ENCODE assay signal across 33 cellular contexts in the genomic region with DNA sequence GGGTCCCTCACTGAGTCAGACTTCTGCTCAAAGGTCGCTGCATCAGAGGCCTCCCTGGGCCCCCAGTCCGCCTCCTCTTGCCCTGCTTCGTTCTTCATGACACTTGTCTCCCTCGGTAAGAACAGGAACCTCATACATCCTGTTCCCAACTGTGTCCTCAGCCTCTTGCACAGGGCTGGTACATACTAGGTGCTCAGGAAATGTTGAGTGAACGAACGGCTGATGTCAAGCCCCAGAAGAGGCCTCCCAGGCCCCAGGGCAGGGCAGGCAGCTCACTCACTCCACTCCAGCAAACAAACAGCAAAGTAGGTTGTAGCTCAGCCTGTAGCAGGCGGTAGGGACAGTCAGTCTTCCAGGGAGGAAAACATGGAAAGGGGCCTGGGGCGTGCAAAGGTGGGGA. TPM values are rescaled to one million over a fixed set of nuclear protein-coding genes. Genes with fewer than 3 reads are reported as not detected.
DNase-seq lines count a peak whose midpoint lies in the region; ATAC-seq, FAIRE-seq and TF ChIP-seq lines count a peak whose summit lies in the region.
"Had no signal": no experiment of that assay in that cellular context is flagged by ENCODE, and none has a peak within 500 bp of the region (broad histone marks: within the 10 kb centered on the region; RNA-seq: fewer than 3 reads in every experiment).

No MANE protein-coding gene starts in this region.

- H3K36me3 ChIP-seq in HepG2 (replicated peaks in 1 of 2; ENCODE audit: control insufficient read depth in 1 of 2, insufficient read depth in 2 of 2, low read length in 2 of 2) = no peaks in the 10 kb centered on the region
- no peaks in the 10 kb centered on the region for H3K36me3 ChIP-seq in right lobe of liver
- no peaks in the 10 kb centered on the region for H3K36me3 ChIP-seq in RWPE2 (ENCODE audit: low read depth)
- H3K36me3 ChIP-seq in right atrium auricular region = no peaks in the 10 kb centered on the region
- H3K36me3 ChIP-seq: ascending aorta, gastroesophageal sphincter, MG63, ovary, spleen, upper lobe of right lung had no signal

- POLR2A ChIA-PET in HepG2 (lab: Yijun Ruan, JAX) = no interaction called here

- TF ChIP-seq EP300 in HepG2 (IDR thresholded peaks at IDR 0.05; ENCODE audit: low read depth in 2 of 2, low read length in 2 of 2) (no peak), HepG2 (CRISPR knock-in tag; IDR thresholded peaks at IDR 0.05; ENCODE audit: borderline replicate concordance) (no peak)

- H3K27ac ChIP-seq in HepG2 (ENCODE audit: extremely low read length, insufficient read depth, low read length) = no peak overlapping the region
- H3K27ac ChIP-seq in right lobe of liver = no peak overlapping the region
- H3K27ac ChIP-seq in RWPE2 (ENCODE audit: poor library complexity, severe bottlenecking) = no peak overlapping the region
- H3K27ac ChIP-seq in right atrium auricular region = no peak overlapping the region
- H3K27ac ChIP-seq: ascending aorta, gastroesophageal sphincter, left ventricle myocardium inferior, ovary, spleen, upper lobe of right lung had no signal

- peak; percentile 59 for ATAC-seq in HepG2
- ATAC-seq in right lobe of liver = no peak
- ATAC-seq in RWPE2 (ENCODE audit: low read depth) = 0 out of 3 replicates have a peak, but pooled peaks have one; percentile 10
- ATAC-seq: gastroesophageal sphincter, K562, SK-N-SH treated with all-trans-retinoic acid at 6 μM for 48 hours, upper lobe of right lung had no signal

- H3K9me3 ChIP-seq in HepG2 (ENCODE audit: low read length) (peaks cover 5% of the 10 kb centered on the region; the same call in 1 of the 2 replicates), right lobe of liver (no peaks in the 10 kb centered on the region), RWPE2 (ENCODE audit: severe bottlenecking) (no peaks in the 10 kb centered on the region), right atrium auricular region (peaks cover 0 to 6% of the 10 kb centered on the region in 2 donors)
- H3K9me3 ChIP-seq: Caco-2, ovary, upper lobe of right lung had no signal

- H3K4me3 ChIP-seq in HepG2 (replicated peaks in 1 of 3; ENCODE audit: insufficient read depth in 1 of 3, low read depth in 2 of 3, low read length in 3 of 3) (peak overlapping the region in 1 of 3 experiments; percentile 28; a peak in 1 of 6 replicates), right lobe of liver (no peak overlapping the region), RWPE2 (ENCODE audit: severe bottlenecking) (no peak overlapping the region), right atrium auricular region (no peak overlapping the region)
- H3K4me3 ChIP-seq: ascending aorta, gastroesophageal sphincter, K562, left ventricle myocardium inferior, MG63, ovary, spleen, upper lobe of right lung had no signal

- H3K79me2 ChIP-seq in HepG2 (ENCODE audit: insufficient read depth, low read length) = no peaks in the 10 kb centered on the region

- peak overlapping the region; percentile 46 for H3K27ac Mint-ChIP-seq in dendritic cell treated with granulocyte-macrophage colony-stimulating factor and Interleukin-4, amounts not matched to agents 40 ng/mL and 50 ng/mL, for 4 days
- H3K27ac Mint-ChIP-seq in progenitor cell of endocrine pancreas = peak overlapping the region; percentile 68
- H3K27ac Mint-ChIP-seq: activated CD4-positive, alpha-beta T cell treated with anti-CD3 and anti-CD28 coated beads, Interleukin-2, amount 10 ng/mL, durations not matched to agents 7 days and 5 days; activated naive CD4-positive, alpha-beta T cell treated with anti-CD3 and anti-CD28 coated beads, Interleukin-2, amount 50 U/mL, for 24 hours; activated T-helper 2 cell treated with anti-CD3 and anti-CD28 coated beads, Interferon-gamma antibody, Interleukin-2, Interleukin-4, amounts not matched to agents 10 μg/mL and 5 μg/mL and 100 μg/mL, durations not matched to agents 14 hours and 24 hours and 36 hours had no signal

- TF ChIP-seq CTCF in HepG2 (CRISPR knock-in tag; IDR thresholded peaks at IDR 0.05) (no peak), right lobe of liver (IDR thresholded peaks at IDR 0.05) (no peak), RWPE2 (IDR thresholded peaks at IDR 0.05; ENCODE audit: poor library complexity, severe bottlenecking) (no peak), progenitor cell of endocrine pancreas (IDR thresholded peaks at IDR 0.05; ENCODE audit: unreplicated experiment) (no peak), right atrium auricular region (IDR thresholded peaks at IDR 0.05) (no peak)

- CTCF ChIA-PET in HepG2 (lab: Yijun Ruan, JAX; ENCODE audit: low intra/inter-chr PET ratio, low total read pairs) = no interaction called here

- WGBS in HepG2 (ENCODE audit: low lambda C conversion rate) = 7% methylated on average over 8 of the region's 8 CpGs
- WGBS in right lobe of liver (ENCODE audit: insufficient coverage, low coverage, low lambda C conversion rate, missing lambda C conversion rate) = 59% methylated on average over 8 of the region's 8 CpGs

- no peaks in the 10 kb centered on the region for H3K36me3 Mint-ChIP-seq in dendritic cell treated with granulocyte-macrophage colony-stimulating factor and Interleukin-4, amounts not matched to agents 40 ng/mL and 50 ng/mL, for 4 days (ENCODE audit: low read depth)
- H3K36me3 Mint-ChIP-seq in progenitor cell of endocrine pancreas (ENCODE audit: insufficient read depth) = peaks cover 8% of the 10 kb centered on the region
- H3K36me3 Mint-ChIP-seq: activated naive CD4-positive, alpha-beta T cell treated with anti-CD3 and anti-CD28 coated beads, Interleukin-2, amount 50 U/mL, for 24 hours had no signal

- H2AFZ ChIP-seq in HepG2 (ENCODE audit: low read length) = no peak overlapping the region

- no peak for TF ChIP-seq POLR2A in HepG2 (IDR thresholded peaks at IDR 0.05; ENCODE audit: insufficient read depth in 1 of 2, low read depth in 2 of 2, low read length in 2 of 2)
- no peak for TF ChIP-seq POLR2A in right lobe of liver (IDR thresholded peaks at IDR 0.05)

- peaks cover 0 to 18% of the 10 kb centered on the region in 2 experiments; a peak in 4 of 5 replicates for H3K27me3 ChIP-seq in HepG2 (ENCODE audit: control insufficient read depth in 1 of 2, insufficient read depth in 2 of 2, low read length in 2 of 2)
- H3K27me3 ChIP-seq in right lobe of liver = no peaks in the 10 kb centered on the region
- H3K27me3 ChIP-seq in RWPE2 (ENCODE audit: insufficient read depth, poor library complexity, severe bottlenecking) = no peaks in the 10 kb centered on the region
- H3K27me3 ChIP-seq in right atrium auricular region = no peaks in the 10 kb centered on the region
- H3K27me3 ChIP-seq: ascending aorta, gastroesophageal sphincter, MG63, ovary, spleen, upper lobe of right lung had no signal

- peaks cover 51% of the 10 kb centered on the region for H3K4me1 Mint-ChIP-seq in dendritic cell treated with granulocyte-macrophage colony-stimulating factor and Interleukin-4, amounts not matched to agents 40 ng/mL and 50 ng/mL, for 4 days (ENCODE audit: low read depth)
- H3K4me1 Mint-ChIP-seq in progenitor cell of endocrine pancreas (ENCODE audit: low read depth) = peaks cover 9% of the 10 kb centered on the region
- H3K4me1 Mint-ChIP-seq: activated naive CD4-positive, alpha-beta T cell treated with anti-CD3 and anti-CD28 coated beads, Interleukin-2, amount 50 U/mL, for 24 hours had no signal

- H3K9ac ChIP-seq in HepG2 (ENCODE audit: insufficient read depth, low read depth, low read length) = no peak overlapping the region

- peaks cover 10% of the 10 kb centered on the region for H3K4me1 ChIP-seq in HepG2 (ENCODE audit: insufficient read depth, low read length)
- H3K4me1 ChIP-seq in right lobe of liver = no peaks in the 10 kb centered on the region
- no peaks in the 10 kb centered on the region for H3K4me1 ChIP-seq in RWPE2 (ENCODE audit: insufficient read depth, poor library complexity, severe bottlenecking)
- H3K4me1 ChIP-seq in right atrium auricular region = peaks cover 0 to 37% of the 10 kb centered on the region in 2 donors
- H3K4me1 ChIP-seq: ascending aorta, upper lobe of right lung had no signal

- in situ Hi-C loops in HepG2 (cut with HindIII; ENCODE audit: extremely low pct_ligation_motif_present, low pct_unique_long_range_greater_than_20kb) = no loop called here

- BruUV-seq in HepG2 (replicated peaks; lab: Mats Ljungman, UMichigan) = no TSS peak

- DNase-seq in HepG2 (ENCODE audit: low spot score) (no peak), right lobe of liver (no peak), RWPE2 (ENCODE audit: low spot score) (no peak), progenitor cell of endocrine pancreas (ENCODE audit: low spot score, unreplicated experiment) (no peak), posterior vena cava (ENCODE audit: low spot score) (no peak), right atrium auricular region (ENCODE audit: low spot score) (no peak), SIG-M5 (lab: John Stamatoyannopoulos, UW) (no peak)
- DNase-seq: activated CD4-positive, alpha-beta T cell treated with anti-CD3 and anti-CD28 coated beads, Interleukin-2, amount 10 ng/mL, durations not matched to agents 7 days and 5 days; C1 segment of cervical spinal cord; Caco-2; cortex of kidney; GF-D8; left ventricle myocardium inferior; mesendoderm; MG63; NCI-H1417 treated with DMSO at 0.1 percent for 48 hours; NCI-H2081 treated with DMSO at 0.1 percent for 48 hours; NCI-H226; NCI-H774; OCI-M1; ovary; spleen; T-helper 2 cell had no signal

- H4K20me1 ChIP-seq in HepG2 (ENCODE audit: insufficient read depth, low read length) = no peaks in the 10 kb centered on the region

- H3K4me2 ChIP-seq in HepG2 (ENCODE audit: low read depth, low read length) = peak overlapping the region; percentile 57

- no peaks in the 10 kb centered on the region for H3K9me3 Mint-ChIP-seq in dendritic cell treated with granulocyte-macrophage colony-stimulating factor and Interleukin-4, amounts not matched to agents 40 ng/mL and 50 ng/mL, for 4 days
- H3K9me3 Mint-ChIP-seq in progenitor cell of endocrine pancreas (ENCODE audit: low read depth) = no peaks in the 10 kb centered on the region
- H3K9me3 Mint-ChIP-seq: activated CD4-positive, alpha-beta T cell treated with anti-CD3 and anti-CD28 coated beads, Interleukin-2, amount 10 ng/mL, durations not matched to agents 7 days and 5 days; activated naive CD4-positive, alpha-beta T cell treated with anti-CD3 and anti-CD28 coated beads, Interleukin-2, amount 50 U/mL, for 24 hours; activated T-helper 2 cell treated with anti-CD3 and anti-CD28 coated beads, Interferon-gamma antibody, Interleukin-2, Interleukin-4, amounts not matched to agents 10 μg/mL and 5 μg/mL and 100 μg/mL, durations not matched to agents 14 hours and 24 hours and 36 hours had no signal

- FAIRE-seq in HepG2 (lab: Jason Lieb, UNC) = no peak
- FAIRE-seq: endometrium, islet of Langerhans, K562 had no signal

- no peak for TF ChIP-seq RAD21 in HepG2 (CRISPR knock-in tag; IDR thresholded peaks at IDR 0.05)

- H3K27me3 Mint-ChIP-seq in dendritic cell treated with granulocyte-macrophage colony-stimulating factor and Interleukin-4, amounts not matched to agents 40 ng/mL and 50 ng/mL, for 4 days = no peaks in the 10 kb centered on the region
- no peaks in the 10 kb centered on the region for H3K27me3 Mint-ChIP-seq in progenitor cell of endocrine pancreas
- H3K27me3 Mint-ChIP-seq: activated naive CD4-positive, alpha-beta T cell treated with anti-CD3 and anti-CD28 coated beads, Interleukin-2, amount 50 U/mL, for 24 hours had no signal

- no peak overlapping the region for H3K4me3 Mint-ChIP-seq in dendritic cell treated with granulocyte-macrophage colony-stimulating factor and Interleukin-4, amounts not matched to agents 40 ng/mL and 50 ng/mL, for 4 days
- H3K4me3 Mint-ChIP-seq in progenitor cell of endocrine pancreas (ENCODE audit: low read depth) = no peak overlapping the region
- H3K4me3 Mint-ChIP-seq: activated CD4-positive, alpha-beta T cell treated with anti-CD3 and anti-CD28 coated beads, Interleukin-2, amount 10 ng/mL, durations not matched to agents 7 days and 5 days; activated naive CD4-positive, alpha-beta T cell treated with anti-CD3 and anti-CD28 coated beads, Interleukin-2, amount 50 U/mL, for 24 hours had no signal

- intact Hi-C loops in HepG2 (cut with micrococcal nuclease; ENCODE audit: unreplicated experiment) (no loop called here), right lobe of liver (cut with DNase I) (no loop called here), posterior vena cava (cut with DNase I) (no loop called here)
- intact Hi-C loops in dendritic cell treated with granulocyte-macrophage colony-stimulating factor and Interleukin-4, amounts not matched to agents 40 ng/mL and 50 ng/mL, for 4 days (cut with micrococcal nuclease) = no loop called here

RNA-seq across cellular contexts. Expression of gene SYNGR1, which starts 17.2 kb away (rescaled TPM):
- total RNA-seq in HepG2 (2016; rRNA removed; fragmentation: Illumina TruSeq; extraction: Trizol) = 0.27 TPM in 1 of 2 replicates, not detected in the other
- total RNA-seq in HepG2 (2016; cell fraction: cytosol; rRNA removed; fragmentation: Illumina TruSeq; extraction: Trizol; ENCODE audit: low read depth) = 0.71 TPM in 2 replicates
- total RNA-seq in HepG2 (2016; cell fraction: insoluble cytoplasmic fraction; rRNA removed; fragmentation: Illumina TruSeq; extraction: Trizol) = 0.21 and 0.39 TPM in 2 replicates
- 0.19 and 0.48 TPM in 2 replicates for total RNA-seq in HepG2 (2016; cell fraction: membrane; rRNA removed; fragmentation: Illumina TruSeq; extraction: Trizol)
- 0.25 TPM in 1 of 2 replicates, not detected in the other for total RNA-seq in HepG2 (2016; cell fraction: nucleus; rRNA removed; fragmentation: Illumina TruSeq; extraction: Trizol)
- 2.7 and 3.3 TPM in 2 replicates for polyA plus RNA-seq in HepG2 (2011; rRNA removed)
- polyA plus RNA-seq in HepG2 (2011; cell fraction: cytosol; rRNA removed) = 2.1 and 3.4 TPM in 2 replicates
- polyA plus RNA-seq in HepG2 (2011; cell fraction: nucleus; rRNA removed) = 4.6 and 7.5 TPM in 2 replicates
- polyA plus RNA-seq in HepG2 (2012) = 2.1 and 2.8 TPM in 2 replicates
- 1.6 and 1.8 TPM in 2 replicates for polyA plus RNA-seq in HepG2 (2016; cell fraction: cytosol; fragmentation: Illumina TruSeq; extraction: Trizol; ENCODE audit: low read depth)
- polyA plus RNA-seq in HepG2 (2016; cell fraction: insoluble cytoplasmic fraction; fragmentation: Illumina TruSeq; extraction: Trizol; ENCODE audit: low read depth) = 0.53 and 1.0 TPM in 2 replicates
- 0.81 and 1.6 TPM in 2 replicates for polyA plus RNA-seq in HepG2 (2016; cell fraction: membrane; fragmentation: Illumina TruSeq; extraction: Trizol; ENCODE audit: low read depth)
- polyA plus RNA-seq in HepG2 (2016; cell fraction: nucleus; fragmentation: Illumina TruSeq; extraction: Trizol; ENCODE audit: insufficient read depth, low read depth) = 1.7 and 2.3 TPM in 2 replicates
- polyA minus RNA-seq in HepG2 (2011; rRNA and poly(A)+ RNA removed; ENCODE audit: low replicate concordance) = 0.82 and 3.0 TPM in 2 replicates
- 1.2 TPM in 1 of 2 replicates, not detected in the other for polyA minus RNA-seq in HepG2 (2011; cell fraction: cytosol; rRNA and poly(A)+ RNA removed)
- polyA minus RNA-seq in HepG2 (2011; cell fraction: nucleus; rRNA and poly(A)+ RNA removed) = 0.77 and 1.6 TPM in 2 replicates
- 1 to 10 TPM in 5 of 6 experiments, under 1 TPM in 1; 0.74 to 3.2 (median 2.2) TPM for total RNA-seq in right lobe of liver
- 36.8 and 38.0 TPM in 2 replicates for total RNA-seq in progenitor cell of endocrine pancreas
- total RNA-seq in posterior vena cava = 10 to 100 TPM; 12.8 to 15.2 TPM
- total RNA-seq in right atrium auricular region = 10 to 100 TPM; 29.4 to 29.5 TPM
- total RNA-seq: activated T-helper 2 cell treated with anti-CD3 and anti-CD28 coated beads, Interferon-gamma antibody, Interleukin-2, Interleukin-4, amounts not matched to agents 10 μg/mL and 5 μg/mL and 100 μg/mL, durations not matched to agents 14 hours and 24 hours and 36 hours had no signal

RNA-seq across cellular contexts. Expression of gene TAB1, which starts 32.5 kb away (rescaled TPM):
- 12.8 and 14.3 TPM in 2 replicates for total RNA-seq in HepG2 (2016; rRNA removed; fragmentation: Illumina TruSeq; extraction: Trizol)
- 2.3 and 2.9 TPM in 2 replicates for total RNA-seq in HepG2 (2016; cell fraction: cytosol; rRNA removed; fragmentation: Illumina TruSeq; extraction: Trizol; ENCODE audit: low read depth)
- total RNA-seq in HepG2 (2016; cell fraction: insoluble cytoplasmic fraction; rRNA removed; fragmentation: Illumina TruSeq; extraction: Trizol) = 11.6 and 13.1 TPM in 2 replicates
- 4.8 and 4.9 TPM in 2 replicates for total RNA-seq in HepG2 (2016; cell fraction: membrane; rRNA removed; fragmentation: Illumina TruSeq; extraction: Trizol)
- total RNA-seq in HepG2 (2016; cell fraction: nucleus; rRNA removed; fragmentation: Illumina TruSeq; extraction: Trizol) = 11.8 and 13.5 TPM in 2 replicates
- 15.9 and 22.2 TPM in 2 replicates for polyA plus RNA-seq in HepG2 (2011; rRNA removed)
- 11.2 and 19.2 TPM in 2 replicates for polyA plus RNA-seq in HepG2 (2011; cell fraction: cytosol; rRNA removed)
- 47.3 and 47.9 TPM in 2 replicates for polyA plus RNA-seq in HepG2 (2011; cell fraction: nucleus; rRNA removed)
- polyA plus RNA-seq in HepG2 (2012) = 12.7 and 15.0 TPM in 2 replicates
- polyA plus RNA-seq in HepG2 (2016; cell fraction: cytosol; fragmentation: Illumina TruSeq; extraction: Trizol; ENCODE audit: low read depth) = 1.2 and 1.7 TPM in 2 replicates
- polyA plus RNA-seq in HepG2 (2016; cell fraction: insoluble cytoplasmic fraction; fragmentation: Illumina TruSeq; extraction: Trizol; ENCODE audit: low read depth) = 11.3 and 13.8 TPM in 2 replicates
- polyA plus RNA-seq in HepG2 (2016; cell fraction: membrane; fragmentation: Illumina TruSeq; extraction: Trizol; ENCODE audit: low read depth) = 3.3 and 3.4 TPM in 2 replicates
- polyA plus RNA-seq in HepG2 (2016; cell fraction: nucleus; fragmentation: Illumina TruSeq; extraction: Trizol; ENCODE audit: insufficient read depth, low read depth) = 22.8 and 23.0 TPM in 2 replicates
- polyA minus RNA-seq in HepG2 (2011; rRNA and poly(A)+ RNA removed; ENCODE audit: low replicate concordance) = 12.7 and 34.2 TPM in 2 replicates
- 9.8 and 12.7 TPM in 2 replicates for polyA minus RNA-seq in HepG2 (2011; cell fraction: cytosol; rRNA and poly(A)+ RNA removed)
- polyA minus RNA-seq in HepG2 (2011; cell fraction: nucleus; rRNA and poly(A)+ RNA removed) = 14.4 and 15.1 TPM in 2 replicates
- 10 to 100 TPM in 4 of 6 experiments, 1 to 10 TPM in 2; 8.9 to 17.0 (median 11.1) TPM for total RNA-seq in right lobe of liver
- 31.2 and 40.6 TPM in 2 replicates for total RNA-seq in progenitor cell of endocrine pancreas
- total RNA-seq in posterior vena cava = 10 to 100 TPM; 20.0 to 20.7 TPM
- total RNA-seq in right atrium auricular region = 10 to 100 TPM; 13.0 to 13.7 TPM

RNA-seq across cellular contexts. Expression of gene RPL3, which starts 47.6 kb away (rescaled TPM):
- total RNA-seq in HepG2 (2016; rRNA removed; fragmentation: Illumina TruSeq; extraction: Trizol) = 1,051 and 1,499 TPM in 2 replicates
- total RNA-seq in HepG2 (2016; cell fraction: cytosol; rRNA removed; fragmentation: Illumina TruSeq; extraction: Trizol; ENCODE audit: low read depth) = 1,087 and 1,361 TPM in 2 replicates
- 1,096 and 1,452 TPM in 2 replicates for total RNA-seq in HepG2 (2016; cell fraction: insoluble cytoplasmic fraction; rRNA removed; fragmentation: Illumina TruSeq; extraction: Trizol)
- total RNA-seq in HepG2 (2016; cell fraction: membrane; rRNA removed; fragmentation: Illumina TruSeq; extraction: Trizol) = 2,264 and 2,553 TPM in 2 replicates
- total RNA-seq in HepG2 (2016; cell fraction: nucleus; rRNA removed; fragmentation: Illumina TruSeq; extraction: Trizol) = 614 and 672 TPM in 2 replicates
- 3,218 and 3,279 TPM in 2 replicates for polyA plus RNA-seq in HepG2 (2011; rRNA removed)
- polyA plus RNA-seq in HepG2 (2011; cell fraction: cytosol; rRNA removed) = 5,445 and 6,556 TPM in 2 replicates
- polyA plus RNA-seq in HepG2 (2011; cell fraction: nucleus; rRNA removed) = 1,725 and 2,021 TPM in 2 replicates
- 2,306 and 3,237 TPM in 2 replicates for polyA plus RNA-seq in HepG2 (2012)
- polyA plus RNA-seq in HepG2 (2016; cell fraction: cytosol; fragmentation: Illumina TruSeq; extraction: Trizol; ENCODE audit: low read depth) = 2,660 and 3,068 TPM in 2 replicates
- polyA plus RNA-seq in HepG2 (2016; cell fraction: insoluble cytoplasmic fraction; fragmentation: Illumina TruSeq; extraction: Trizol; ENCODE audit: low read depth) = 2,953 and 3,012 TPM in 2 replicates
- 4,441 and 4,891 TPM in 2 replicates for polyA plus RNA-seq in HepG2 (2016; cell fraction: membrane; fragmentation: Illumina TruSeq; extraction: Trizol; ENCODE audit: low read depth)
- polyA plus RNA-seq in HepG2 (2016; cell fraction: nucleus; fragmentation: Illumina TruSeq; extraction: Trizol; ENCODE audit: insufficient read depth, low read depth) = 1,802 and 1,847 TPM in 2 replicates
- 2,170 and 2,278 TPM in 2 replicates for polyA minus RNA-seq in HepG2 (2011; rRNA and poly(A)+ RNA removed; ENCODE audit: low replicate concordance)
- 946 and 956 TPM in 2 replicates for polyA minus RNA-seq in HepG2 (2011; cell fraction: cytosol; rRNA and poly(A)+ RNA removed)
- polyA minus RNA-seq in HepG2 (2011; cell fraction: nucleus; rRNA and poly(A)+ RNA removed) = 510 and 805 TPM in 2 replicates
- total RNA-seq in right lobe of liver = 100 to 1,000 TPM; 648 to 905 (median 743) TPM
- total RNA-seq in progenitor cell of endocrine pancreas = 2,433 and 2,506 TPM in 2 replicates
- 1,000 to 10,000 TPM; 1,303 to 1,339 TPM for total RNA-seq in posterior vena cava
- total RNA-seq in right atrium auricular region = 1,000 to 10,000 TPM in 1 of 2 donors, 100 to 1,000 TPM in 1; 440 to 1,190 TPM

Comparison
In these comparisons a context has a peak if more than half of its experiments do, and no peak if none do; other contexts are left out.
1. ATAC-seq: peak in HepG2 (single experiment) and RWPE2 (single experiment); none in right lobe of liver (0 of 4).